Comparison of ENCODE assay signal across 8 cellular contexts in the genomic region with DNA sequence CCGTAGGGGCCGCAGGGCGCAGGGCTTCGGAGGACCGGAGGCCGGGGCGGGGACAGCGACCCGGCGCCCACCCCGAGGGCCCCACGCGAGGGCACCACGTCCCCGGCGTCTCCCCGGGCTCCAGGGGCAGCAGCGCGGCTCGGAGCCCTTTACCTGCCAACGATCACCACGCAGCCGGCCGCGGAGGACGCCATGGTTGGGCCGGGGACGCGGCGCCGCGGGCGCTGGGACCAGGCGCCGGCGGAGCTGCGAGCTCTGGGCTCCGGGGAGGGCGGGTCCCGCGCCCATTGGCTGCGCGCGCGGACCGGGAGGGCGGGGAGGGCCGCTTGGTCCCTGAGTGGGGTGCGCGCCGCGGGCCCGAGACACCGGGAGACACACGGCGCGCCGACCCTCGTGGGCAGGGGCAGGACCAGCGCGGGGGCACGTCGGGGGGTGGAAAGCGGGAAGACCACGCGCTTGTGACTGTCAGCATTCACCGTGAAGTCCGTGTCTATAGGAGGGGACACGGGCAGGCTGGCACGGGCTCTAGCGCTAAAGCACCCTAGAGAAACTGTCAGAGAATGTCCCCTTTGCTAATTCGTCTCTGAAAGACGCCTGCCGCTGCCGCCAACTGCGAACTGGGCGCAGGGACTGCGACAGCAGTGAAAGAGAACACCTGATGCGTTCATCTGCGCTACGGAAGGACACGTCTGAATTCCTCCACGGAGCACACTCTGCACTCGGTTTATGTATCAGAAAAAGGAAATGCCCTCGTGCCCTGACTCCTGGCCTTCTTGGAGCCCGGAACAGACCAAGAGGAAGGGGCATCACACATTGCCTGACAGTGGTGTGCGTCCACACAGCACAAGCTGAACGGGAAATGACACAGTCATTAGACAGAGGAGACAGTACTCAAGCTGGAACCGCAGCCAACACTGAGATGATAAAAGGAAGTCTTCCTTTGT. TPM values are rescaled to one million over a fixed set of nuclear protein-coding genes. Genes with fewer than 3 reads are reported as not detected.
DNase-seq lines count a peak whose midpoint lies in the region; ATAC-seq, FAIRE-seq and TF ChIP-seq lines count a peak whose summit lies in the region.

A gene with protein sequence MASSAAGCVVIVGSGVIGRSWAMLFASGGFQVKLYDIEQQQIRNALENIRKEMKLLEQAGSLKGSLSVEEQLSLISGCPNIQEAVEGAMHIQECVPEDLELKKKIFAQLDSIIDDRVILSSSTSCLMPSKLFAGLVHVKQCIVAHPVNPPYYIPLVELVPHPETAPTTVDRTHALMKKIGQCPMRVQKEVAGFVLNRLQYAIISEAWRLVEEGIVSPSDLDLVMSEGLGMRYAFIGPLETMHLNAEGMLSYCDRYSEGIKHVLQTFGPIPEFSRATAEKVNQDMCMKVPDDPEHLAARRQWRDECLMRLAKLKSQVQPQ (minus strand): TSS at position 257 of the 944 bp plus-strand sequence. CDS start 63 bp downstream, at position 194.

- POLR2A ChIA-PET in WTC11 (lab: Charles Lee), result interaction anchor here (1.0 kb wide), 1 partner anchor 174 kb away, joined by 3 read pairs; no protein-coding TSS in a partner anchor

- H3K9me3 ChIP-seq in spleen, result no peaks in the 10 kb centered on the region

- H3K36me3 Mint-ChIP-seq in WTC11, result no peaks in the 10 kb centered on the region

- CTCF ChIA-PET in WTC11 (lab: Charles Lee), result interaction anchor here (0.6 to 2.6 kb wide), 7 partner anchors 33 to 873 kb away, joined by 3 to 8 read pairs (median 4); a partner anchor contains a TSS

- WGBS in spleen, 5 donors, result 0 to 1% (median 1%) methylated on average over 24 to 89 of the region's 89 CpGs

- H3K9me3 Mint-ChIP-seq in WTC11, result peaks cover 7% of the 10 kb centered on the region; the same call in 1 of the 2 replicates

- peaks cover 61% of the 10 kb centered on the region for H3K27me3 Mint-ChIP-seq in WTC11 (ENCODE audit: low read depth)

- peak within 1 kb of the TSS; percentile 79 for H3K4me3 ChIP-seq in bronchial epithelial cell (ENCODE audit: low read depth, low read length)
- H3K4me3 ChIP-seq in spleen, result peak within 1 kb of the TSS; percentile 71 to 94 (median 81)

- no peak for FAIRE-seq in bronchial epithelial cell (lab: Jason Lieb, UNC)

- ATAC-seq in GM18520 (IDR thresholded peaks at IDR 0.05; ENCODE audit: unreplicated experiment) (peak; percentile 60), HG02970 (IDR thresholded peaks at IDR 0.05; ENCODE audit: low FRiP score, unreplicated experiment) (peak; percentile 75), WTC11 (peak; percentile 76)

- H3K4me1 Mint-ChIP-seq in WTC11, result peaks cover 28% of the 10 kb centered on the region

- peak within 1 kb of the TSS; percentile 79 for H3K4me3 Mint-ChIP-seq in WTC11

- no peak for TF ChIP-seq CTCF in WTC11 (IDR thresholded peaks at IDR 0.05)
- TF ChIP-seq CTCF in bronchial epithelial cell (IDR thresholded peaks at IDR 0.05; ENCODE audit: insufficient read depth, low read length, severe bottlenecking), result no peak
- TF ChIP-seq CTCF in spleen (IDR thresholded peaks at IDR 0.05 in 8 of 11, conservative IDR thresholded peaks at IDR 0.05 in 3 of 11), result no peak

- intact Hi-C loops in spleen (cut with DNase I; ENCODE audit: low total_unique reads), result loop anchor here (5.0 kb wide), 1 partner anchor 41 kb away; a partner anchor contains a TSS

- H3K27ac Mint-ChIP-seq in WTC11, result no peak within 1 kb of the TSS

- H3K27me3 ChIP-seq in bronchial epithelial cell (ENCODE audit: control insufficient read depth, insufficient read depth, low read length) (no peaks in the 10 kb centered on the region), spleen (replicated peaks in 1 of 7) (no peaks in the 10 kb centered on the region)

- peak within 1 kb of the TSS; percentile 69 to 95 (median 90) for H3K27ac ChIP-seq in spleen

- TF ChIP-seq POLR2A in spleen (IDR thresholded peaks at IDR 0.05), result peak in 1 of 3 donors; percentile 37

- peak; percentile 8 for DNase-seq in NCI-H2171 treated with DMSO at 0.1 percent for 48 hours (lab: John Stamatoyannopoulos, UW)
- peak; percentile 45 for DNase-seq in WTC11 (ENCODE audit: low spot score)
- peak; percentile 73 for DNase-seq in bronchial epithelial cell (ENCODE audit: low read depth)
- peak; percentile 74 for DNase-seq in inferior parietal cortex (ENCODE audit: extremely low spot score)
- DNase-seq in spleen, result peak; percentile 96
- no peak for DNase-seq in NCI-H187 treated with DMSO at 0.1 percent for 48 hours (lab: John Stamatoyannopoulos, UW)

- peaks cover 10 to 34% (median 18%) of the 10 kb centered on the region in 6 donors for H3K4me1 ChIP-seq in spleen

- no peaks in the 10 kb centered on the region for H3K36me3 ChIP-seq in bronchial epithelial cell (ENCODE audit: control insufficient read depth, insufficient read depth, low read length)
- H3K36me3 ChIP-seq in spleen, result no peaks in the 10 kb centered on the region

TF ChIP-seq in WTC11, 78 proteins besides CTCF, POLR2A, EP300 and RAD21:
- TF ChIP-seq, protein P1, sequence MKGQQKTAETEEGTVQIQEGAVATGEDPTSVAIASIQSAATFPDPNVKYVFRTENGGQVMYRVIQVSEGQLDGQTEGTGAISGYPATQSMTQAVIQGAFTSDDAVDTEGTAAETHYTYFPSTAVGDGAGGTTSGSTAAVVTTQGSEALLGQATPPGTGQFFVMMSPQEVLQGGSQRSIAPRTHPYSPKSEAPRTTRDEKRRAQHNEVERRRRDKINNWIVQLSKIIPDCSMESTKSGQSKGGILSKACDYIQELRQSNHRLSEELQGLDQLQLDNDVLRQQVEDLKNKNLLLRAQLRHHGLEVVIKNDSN (CRISPR knock-in tag; IDR thresholded peaks at IDR 0.05), result 0 out of 2 replicates have a peak, but pooled peaks have one; percentile 12
- TF ChIP-seq, protein P2, sequence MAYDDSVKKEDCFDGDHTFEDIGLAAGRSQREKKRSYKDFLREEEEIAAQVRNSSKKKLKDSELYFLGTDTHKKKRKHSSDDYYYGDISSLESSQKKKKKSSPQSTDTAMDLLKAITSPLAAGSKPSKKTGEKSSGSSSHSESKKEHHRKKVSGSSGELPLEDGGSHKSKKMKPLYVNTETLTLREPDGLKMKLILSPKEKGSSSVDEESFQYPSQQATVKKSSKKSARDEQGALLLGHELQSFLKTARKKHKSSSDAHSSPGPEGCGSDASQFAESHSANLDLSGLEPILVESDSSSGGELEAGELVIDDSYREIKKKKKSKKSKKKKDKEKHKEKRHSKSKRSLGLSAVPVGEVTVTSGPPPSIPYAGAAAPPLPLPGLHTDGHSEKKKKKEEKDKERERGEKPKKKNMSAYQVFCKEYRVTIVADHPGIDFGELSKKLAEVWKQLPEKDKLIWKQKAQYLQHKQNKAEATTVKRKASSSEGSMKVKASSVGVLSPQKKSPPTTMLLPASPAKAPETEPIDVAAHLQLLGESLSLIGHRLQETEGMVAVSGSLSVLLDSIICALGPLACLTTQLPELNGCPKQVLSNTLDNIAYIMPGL (CRISPR knock-in tag; IDR thresholded peaks at IDR 0.05), result peak; percentile 67; the same call in 1 of the 2 replicates
- no peak for TF ChIP-seq MXD4 (CRISPR knock-in tag; IDR thresholded peaks at IDR 0.05; ENCODE audit: borderline replicate concordance)

RNA-seq across cellular contexts. Expression of the gene that starts here (rescaled TPM):
- total RNA-seq in WTC11 (2021) (2.9 to 4.1 TPM (median 3.2 TPM) in 3 replicates), bronchial epithelial cell (17.9 and 35.2 TPM in 2 replicates), spleen (10 to 100 TPM; 18.4 to 46.5 (median 35.9) TPM)
- polyA plus RNA-seq in spleen, result 10 to 100 TPM; 13.5 to 23.6 (median 21.1) TPM
